ENCODE assay signal across 1 cellular context in genomic region chr10:132308588-132309451, GRCh38.
A peak's percentile ranks its signal among the peaks of the same experiment; 100 is the strongest.
TF ChIP-seq lines count a peak whose summit lies in the region.

No MANE protein-coding gene starts in this region.

TF ChIP-seq in K562, 482 proteins besides CTCF, POLR2A, EP300 and RAD21 (continued from another document):
- TF ChIP-seq ZNF592 (IDR thresholded peaks at IDR 0.05): 0 out of 2 replicates have a peak, but pooled peaks have one; percentile 46
TF ChIP-seq in K562: peak in this region for 11.
